Comparison of ENCODE assay signal across 8 cellular contexts in the genomic region with DNA sequence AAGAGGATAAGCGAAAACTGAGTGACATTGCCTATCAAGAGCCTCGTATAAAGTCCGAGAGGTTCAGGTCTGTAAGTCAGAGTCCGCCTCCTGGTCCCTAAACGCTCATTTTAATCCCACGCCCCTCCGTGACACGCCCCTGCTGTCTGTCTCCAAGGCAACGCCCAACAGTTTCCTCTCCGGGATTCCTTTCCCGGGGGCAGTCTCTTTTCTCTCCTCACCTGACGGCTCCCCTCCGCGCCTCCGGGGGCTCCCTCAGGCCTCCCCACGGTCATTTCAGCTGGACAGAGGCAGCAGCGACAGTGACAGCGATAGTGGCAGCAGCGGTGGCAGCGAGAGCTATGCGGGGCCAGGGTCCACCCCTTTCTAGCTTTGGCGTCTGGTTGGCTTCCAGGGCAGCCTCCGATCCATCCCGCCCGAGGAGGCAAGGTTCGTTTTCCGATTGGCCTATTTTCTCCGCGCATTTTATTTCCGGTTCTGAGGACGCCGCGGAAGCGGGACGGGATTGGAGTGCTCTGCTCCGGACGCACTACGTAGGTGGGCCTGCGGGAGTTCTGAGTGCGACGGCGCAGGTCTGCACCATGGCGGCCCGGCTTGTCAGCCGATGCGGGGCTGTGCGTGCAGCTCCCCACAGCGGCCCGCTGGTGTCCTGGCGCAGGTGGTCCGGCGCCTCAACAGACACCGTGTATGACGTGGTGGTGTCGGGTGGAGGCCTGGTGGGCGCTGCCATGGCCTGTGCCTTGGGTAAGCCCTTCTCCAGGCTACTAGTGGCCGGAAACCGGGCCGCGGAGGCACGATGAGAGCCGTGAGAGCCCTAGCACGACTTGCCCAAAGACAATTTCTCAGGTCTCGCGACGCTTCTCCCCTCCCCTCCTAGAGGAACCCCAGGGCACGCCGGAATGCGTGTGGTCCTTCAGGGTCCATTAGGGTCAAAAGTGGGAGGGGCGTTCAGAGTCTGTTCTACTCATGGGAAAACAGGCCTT. TPM values are rescaled to one million over a fixed set of nuclear protein-coding genes. Genes with fewer than 3 reads are reported as not detected.
DNase-seq lines count a peak whose midpoint lies in the region; ATAC-seq and TF ChIP-seq lines count a peak whose summit lies in the region.

A gene (plus strand): TSS at position 551 of the 983 bp plus-strand sequence. CDS start 31 bp downstream, at position 582.
A gene with protein sequence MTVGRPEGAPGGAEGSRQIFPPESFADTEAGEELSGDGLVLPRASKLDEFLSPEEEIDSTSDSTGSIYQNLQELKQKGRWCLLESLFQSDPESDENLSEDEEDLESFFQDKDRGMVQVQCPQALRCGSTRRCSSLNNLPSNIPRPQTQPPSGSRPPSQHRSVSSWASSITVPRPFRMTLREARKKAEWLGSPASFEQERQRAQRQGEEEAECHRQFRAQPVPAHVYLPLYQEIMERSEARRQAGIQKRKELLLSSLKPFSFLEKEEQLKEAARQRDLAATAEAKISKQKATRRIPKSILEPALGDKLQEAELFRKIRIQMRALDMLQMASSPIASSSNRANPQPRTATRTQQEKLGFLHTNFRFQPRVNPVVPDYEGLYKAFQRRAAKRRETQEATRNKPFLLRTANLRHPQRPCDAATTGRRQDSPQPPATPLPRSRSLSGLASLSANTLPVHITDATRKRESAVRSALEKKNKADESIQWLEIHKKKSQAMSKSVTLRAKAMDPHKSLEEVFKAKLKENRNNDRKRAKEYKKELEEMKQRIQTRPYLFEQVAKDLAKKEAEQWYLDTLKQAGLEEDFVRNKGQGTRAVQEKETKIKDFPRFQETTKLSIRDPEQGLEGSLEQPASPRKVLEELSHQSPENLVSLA (minus strand): TSS at position 343 of the 983 bp plus-strand sequence. CDS start 68 bp downstream, at position 275.

- DNase-seq in DMS114 treated with DMSO at 0.1 percent for 48 hours (lab: John Stamatoyannopoulos, UW; ENCODE audit: unreplicated experiment), result peak; percentile 93
- DNase-seq in HuH-7.5 (ENCODE audit: low spot score), result peak; percentile 75
- peak; percentile 95 for DNase-seq in OCI-LY7 (ENCODE audit: low spot score)
- DNase-seq in activated T-cell treated with anti-CD3 and anti-CD28 coated beads for 48 hours (ENCODE audit: low read depth), result peak; percentile 90
- DNase-seq in epithelial cell of proximal tubule (ENCODE audit: low read depth), result peak; percentile 70
- DNase-seq in mucosa of gallbladder (ENCODE audit: low spot score), result peak; percentile 96
- DNase-seq in stimulated activated CD8-positive, alpha-beta memory T cell treated with anti-CD3 and anti-CD28 coated beads, Interleukin-4, amount 100 ng/mL, for 4 hours (ENCODE audit: low read depth in 2 of 2, low spot score in 1 of 2), result peak; percentile 63 to 71

- no peaks in the 10 kb centered on the region for H3K79me2 ChIP-seq in OCI-LY7 (ENCODE audit: insufficient read depth, low read depth, low read length)

- peak within 1 kb of the TSS; percentile 75 for H3K4me3 ChIP-seq in OCI-LY7 (ENCODE audit: low read depth, low read length, poor library complexity, severe bottlenecking)
- peak within 1 kb of the TSS; percentile 73 for H3K4me3 ChIP-seq in epithelial cell of proximal tubule (ENCODE audit: low read depth, low read length)

- peak; percentile 61 for TF ChIP-seq CTCF in OCI-LY7 (conservative IDR thresholded peaks at IDR 0.05; ENCODE audit: low read length)
- no peak for TF ChIP-seq CTCF in epithelial cell of proximal tubule (conservative IDR thresholded peaks at IDR 0.05; ENCODE audit: low read depth, low read length)

- H3K4me1 ChIP-seq in OCI-LY7 (ENCODE audit: insufficient read depth, low read length, poor library complexity, severe bottlenecking), result peaks cover 15% of the 10 kb centered on the region

- H3K9me3 ChIP-seq in OCI-LY7 (ENCODE audit: low read length), result no peaks in the 10 kb centered on the region

- peaks cover 13% of the 10 kb centered on the region; the same call in 1 of the 2 replicates for H3K36me3 ChIP-seq in OCI-LY7 (ENCODE audit: insufficient read depth, low read length)

- H3K4me2 ChIP-seq in OCI-LY7 (ENCODE audit: low read length), result peak within 1 kb of the TSS; percentile 75

- no peaks in the 10 kb centered on the region for H3K9me2 ChIP-seq in OCI-LY7 (ENCODE audit: insufficient read depth, low read length)

- ATAC-seq in GM21526 (IDR thresholded peaks at IDR 0.05; ENCODE audit: low FRiP score, unreplicated experiment), result peak; percentile 78

- intact Hi-C loops in OCI-LY7 (cut with micrococcal nuclease; ENCODE audit: unreplicated experiment), result loop anchor here (5.0 kb wide), 2 partner anchors 67 to 87 kb away; a partner anchor contains a TSS

- peak within 1 kb of the TSS; percentile 93 for H2AFZ ChIP-seq in OCI-LY7 (ENCODE audit: low read length)

- CTCF ChIA-PET in OCI-LY7 (lab: Charles Lee; ENCODE audit: unreplicated experiment), result interaction anchor here (0.6 kb wide), 1 partner anchor 1485 kb away, joined by 3 read pairs; no protein-coding TSS in a partner anchor

- POLR2A ChIA-PET in OCI-LY7 (lab: Charles Lee), result interaction anchor here (0.7 to 0.9 kb wide), 2 partner anchors 10 to 270 kb away, joined by 3 read pairs; no protein-coding TSS in a partner anchor

- no peaks in the 10 kb centered on the region for H4K20me1 ChIP-seq in OCI-LY7 (ENCODE audit: insufficient read depth, low read length)

- BruUV-seq in OCI-LY7 (replicated peaks; lab: Mats Ljungman, UMichigan), result no TSS peak

- peak within 1 kb of the TSS; percentile 51 for H3K27ac ChIP-seq in OCI-LY7 (ENCODE audit: low read depth, low read length, poor library complexity, severe bottlenecking)

RNA-seq across cellular contexts. Expression of the first gene that starts in this region (rescaled TPM):
- 18.7 and 35.4 TPM in 2 replicates for total RNA-seq in OCI-LY7 (2014; rRNA removed; shearing (Covaris generic))
- 20.5 and 22.0 TPM in 2 replicates for total RNA-seq in OCI-LY7 (2022)
- total RNA-seq in epithelial cell of proximal tubule, result 27.3 and 38.1 TPM in 2 replicates
- 25.3 TPM for total RNA-seq in mucosa of gallbladder

RNA-seq across cellular contexts. Expression of the second gene that starts in this region (rescaled TPM):
- total RNA-seq in OCI-LY7 (2014; rRNA removed; shearing (Covaris generic)), result 2.3 and 2.6 TPM in 2 replicates
- total RNA-seq in OCI-LY7 (2022), result 3.5 and 3.6 TPM in 2 replicates
- 1.7 and 2.7 TPM in 2 replicates for total RNA-seq in epithelial cell of proximal tubule
- total RNA-seq in mucosa of gallbladder, result 7.0 TPM

Comparison
In these comparisons a context has a peak if more than half of its experiments do, and no peak if none do; other contexts are left out.
1. Peak in every context shown above with its lines: DNase-seq, ATAC-seq, H3K4me3 ChIP-seq and H3K27ac ChIP-seq.